ENCODE assay signal across 1 cellular context in the genomic region with DNA sequence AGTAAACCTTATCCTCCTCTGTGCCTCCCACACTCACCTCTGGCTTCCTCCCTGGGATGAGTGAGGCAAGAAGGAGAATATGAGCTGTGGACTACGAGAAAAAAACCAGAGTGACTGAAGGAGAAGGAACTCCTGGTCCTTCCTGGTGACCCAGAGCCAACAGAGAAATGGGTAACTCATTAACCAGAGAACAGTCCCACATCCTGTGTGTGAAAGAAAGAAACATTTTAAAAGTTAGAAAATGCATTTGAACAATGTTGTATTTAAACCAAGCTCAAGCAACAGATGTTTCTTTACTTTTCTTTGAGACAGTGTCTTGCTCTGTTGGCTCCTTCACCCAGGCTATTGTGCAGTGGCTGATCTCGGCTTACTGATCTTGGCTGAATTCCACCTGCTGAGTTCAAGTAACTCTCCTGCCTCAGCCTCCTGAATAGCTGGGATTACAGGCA.
TF ChIP-seq lines count a peak whose summit lies in the region.

No MANE protein-coding gene starts in this region.

TF ChIP-seq in HepG2, 621 proteins besides CTCF, POLR2A, EP300 and RAD21 (continued from another document):
- TF ChIP-seq ZNF562 (CRISPR knock-in tag; IDR thresholded peaks at IDR 0.05; ENCODE audit: borderline replicate concordance) (no peak), NFYB (CRISPR knock-in tag; IDR thresholded peaks at IDR 0.05) (no peak), NCOA5 (CRISPR knock-in tag; IDR thresholded peaks at IDR 0.05) (no peak), GATAD1 (CRISPR knock-in tag; IDR thresholded peaks at IDR 0.05) (no peak), ARNTL (CRISPR knock-in tag; IDR thresholded peaks at IDR 0.05) (no peak), ZNF850 (CRISPR knock-in tag; conservative IDR thresholded peaks at IDR 0.05) (no peak), SP140L (CRISPR knock-in tag; IDR thresholded peaks at IDR 0.05; ENCODE audit: borderline replicate concordance) (no peak), ELF3 (CRISPR knock-in tag; IDR thresholded peaks at IDR 0.05) (peak; percentile 63), ZNF484 (CRISPR knock-in tag; IDR thresholded peaks at IDR 0.05; ENCODE audit: borderline replicate concordance, low read depth) (no peak), NR2C2 (CRISPR knock-in tag; IDR thresholded peaks at IDR 0.05; ENCODE audit: borderline replicate concordance) (no peak), ERF (CRISPR knock-in tag; IDR thresholded peaks at IDR 0.05) (peak; percentile 18; the same call in 1 of the 2 replicates), RNF219 (CRISPR knock-in tag; IDR thresholded peaks at IDR 0.05) (no peak), MIXL1 (CRISPR knock-in tag; IDR thresholded peaks at IDR 0.05) (0 out of 2 replicates have a peak, but pooled peaks have one; percentile 39), SAFB2 (CRISPR knock-in tag; IDR thresholded peaks at IDR 0.05; ENCODE audit: borderline replicate concordance, low read depth) (no peak), CENPX (CRISPR knock-in tag; IDR thresholded peaks at IDR 0.05) (no peak), ZNF710 (CRISPR knock-in tag; IDR thresholded peaks at IDR 0.05; ENCODE audit: borderline replicate concordance) (peak; percentile 39; the same call in 1 of the 2 replicates), NCOA2 (CRISPR knock-in tag; IDR thresholded peaks at IDR 0.05) (peak; percentile 33; the same call in 1 of the 2 replicates), ZNF205 (CRISPR knock-in tag; IDR thresholded peaks at IDR 0.05) (no peak), ETV5 (CRISPR knock-in tag; IDR thresholded peaks at IDR 0.05; ENCODE audit: borderline replicate concordance) (peak; percentile 75; the same call in 1 of the 2 replicates), ZNF234 (CRISPR knock-in tag; conservative IDR thresholded peaks at IDR 0.05) (no peak)
- TF ChIP-seq, protein P1, sequence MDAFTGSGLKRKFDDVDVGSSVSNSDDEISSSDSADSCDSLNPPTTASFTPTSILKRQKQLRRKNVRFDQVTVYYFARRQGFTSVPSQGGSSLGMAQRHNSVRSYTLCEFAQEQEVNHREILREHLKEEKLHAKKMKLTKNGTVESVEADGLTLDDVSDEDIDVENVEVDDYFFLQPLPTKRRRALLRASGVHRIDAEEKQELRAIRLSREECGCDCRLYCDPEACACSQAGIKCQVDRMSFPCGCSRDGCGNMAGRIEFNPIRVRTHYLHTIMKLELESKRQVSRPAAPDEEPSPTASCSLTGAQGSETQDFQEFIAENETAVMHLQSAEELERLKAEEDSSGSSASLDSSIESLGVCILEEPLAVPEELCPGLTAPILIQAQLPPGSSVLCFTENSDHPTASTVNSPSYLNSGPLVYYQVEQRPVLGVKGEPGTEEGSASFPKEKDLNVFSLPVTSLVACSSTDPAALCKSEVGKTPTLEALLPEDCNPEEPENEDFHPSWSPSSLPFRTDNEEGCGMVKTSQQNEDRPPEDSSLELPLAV (CRISPR knock-in tag; conservative IDR thresholded peaks at IDR 0.05; ENCODE audit: low read depth): no peak
- TF ChIP-seq, protein P2, sequence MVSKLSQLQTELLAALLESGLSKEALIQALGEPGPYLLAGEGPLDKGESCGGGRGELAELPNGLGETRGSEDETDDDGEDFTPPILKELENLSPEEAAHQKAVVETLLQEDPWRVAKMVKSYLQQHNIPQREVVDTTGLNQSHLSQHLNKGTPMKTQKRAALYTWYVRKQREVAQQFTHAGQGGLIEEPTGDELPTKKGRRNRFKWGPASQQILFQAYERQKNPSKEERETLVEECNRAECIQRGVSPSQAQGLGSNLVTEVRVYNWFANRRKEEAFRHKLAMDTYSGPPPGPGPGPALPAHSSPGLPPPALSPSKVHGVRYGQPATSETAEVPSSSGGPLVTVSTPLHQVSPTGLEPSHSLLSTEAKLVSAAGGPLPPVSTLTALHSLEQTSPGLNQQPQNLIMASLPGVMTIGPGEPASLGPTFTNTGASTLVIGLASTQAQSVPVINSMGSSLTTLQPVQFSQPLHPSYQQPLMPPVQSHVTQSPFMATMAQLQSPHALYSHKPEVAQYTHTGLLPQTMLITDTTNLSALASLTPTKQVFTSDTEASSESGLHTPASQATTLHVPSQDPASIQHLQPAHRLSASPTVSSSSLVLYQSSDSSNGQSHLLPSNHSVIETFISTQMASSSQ (IDR thresholded peaks at IDR 0.05; ENCODE audit: low read depth): peak; percentile 81
- TF ChIP-seq, protein P2 (CRISPR knock-in tag; IDR thresholded peaks at IDR 0.05; ENCODE audit: borderline replicate concordance): peak; percentile 64; the same call in 1 of the 2 replicates
- TF ChIP-seq, protein P3, sequence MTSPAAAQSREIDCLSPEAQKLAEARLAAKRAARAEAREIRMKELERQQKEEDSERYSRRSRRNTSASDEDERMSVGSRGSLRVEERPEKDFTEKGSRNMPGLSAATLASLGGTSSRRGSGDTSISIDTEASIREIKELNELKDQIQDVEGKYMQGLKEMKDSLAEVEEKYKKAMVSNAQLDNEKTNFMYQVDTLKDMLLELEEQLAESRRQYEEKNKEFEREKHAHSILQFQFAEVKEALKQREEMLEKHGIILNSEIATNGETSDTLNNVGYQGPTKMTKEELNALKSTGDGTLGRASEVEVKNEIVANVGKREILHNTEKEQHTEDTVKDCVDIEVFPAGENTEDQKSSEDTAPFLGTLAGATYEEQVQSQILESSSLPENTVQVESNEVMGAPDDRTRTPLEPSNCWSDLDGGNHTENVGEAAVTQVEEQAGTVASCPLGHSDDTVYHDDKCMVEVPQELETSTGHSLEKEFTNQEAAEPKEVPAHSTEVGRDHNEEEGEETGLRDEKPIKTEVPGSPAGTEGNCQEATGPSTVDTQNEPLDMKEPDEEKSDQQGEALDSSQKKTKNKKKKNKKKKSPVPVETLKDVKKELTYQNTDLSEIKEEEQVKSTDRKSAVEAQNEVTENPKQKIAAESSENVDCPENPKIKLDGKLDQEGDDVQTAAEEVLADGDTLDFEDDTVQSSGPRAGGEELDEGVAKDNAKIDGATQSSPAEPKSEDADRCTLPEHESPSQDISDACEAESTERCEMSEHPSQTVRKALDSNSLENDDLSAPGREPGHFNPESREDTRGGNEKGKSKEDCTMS (CRISPR knock-in tag; conservative IDR thresholded peaks at IDR 0.05): no peak
- TF ChIP-seq, protein P4, sequence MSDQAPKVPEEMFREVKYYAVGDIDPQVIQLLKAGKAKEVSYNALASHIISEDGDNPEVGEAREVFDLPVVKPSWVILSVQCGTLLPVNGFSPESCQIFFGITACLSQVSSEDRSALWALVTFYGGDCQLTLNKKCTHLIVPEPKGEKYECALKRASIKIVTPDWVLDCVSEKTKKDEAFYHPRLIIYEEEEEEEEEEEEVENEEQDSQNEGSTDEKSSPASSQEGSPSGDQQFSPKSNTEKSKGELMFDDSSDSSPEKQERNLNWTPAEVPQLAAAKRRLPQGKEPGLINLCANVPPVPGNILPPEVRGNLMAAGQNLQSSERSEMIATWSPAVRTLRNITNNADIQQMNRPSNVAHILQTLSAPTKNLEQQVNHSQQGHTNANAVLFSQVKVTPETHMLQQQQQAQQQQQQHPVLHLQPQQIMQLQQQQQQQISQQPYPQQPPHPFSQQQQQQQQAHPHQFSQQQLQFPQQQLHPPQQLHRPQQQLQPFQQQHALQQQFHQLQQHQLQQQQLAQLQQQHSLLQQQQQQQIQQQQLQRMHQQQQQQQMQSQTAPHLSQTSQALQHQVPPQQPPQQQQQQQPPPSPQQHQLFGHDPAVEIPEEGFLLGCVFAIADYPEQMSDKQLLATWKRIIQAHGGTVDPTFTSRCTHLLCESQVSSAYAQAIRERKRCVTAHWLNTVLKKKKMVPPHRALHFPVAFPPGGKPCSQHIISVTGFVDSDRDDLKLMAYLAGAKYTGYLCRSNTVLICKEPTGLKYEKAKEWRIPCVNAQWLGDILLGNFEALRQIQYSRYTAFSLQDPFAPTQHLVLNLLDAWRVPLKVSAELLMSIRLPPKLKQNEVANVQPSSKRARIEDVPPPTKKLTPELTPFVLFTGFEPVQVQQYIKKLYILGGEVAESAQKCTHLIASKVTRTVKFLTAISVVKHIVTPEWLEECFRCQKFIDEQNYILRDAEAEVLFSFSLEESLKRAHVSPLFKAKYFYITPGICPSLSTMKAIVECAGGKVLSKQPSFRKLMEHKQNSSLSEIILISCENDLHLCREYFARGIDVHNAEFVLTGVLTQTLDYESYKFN (CRISPR knock-in tag; conservative IDR thresholded peaks at IDR 0.05): peak; percentile 63
